Comparison of ENCODE assay signal across 8 cellular contexts in genomic region chr11:7098235-7098832, GRCh38. TPM values are rescaled to one million over a fixed set of nuclear protein-coding genes. Genes with fewer than 3 reads are reported as not detected.
DNase-seq lines count a peak whose midpoint lies in the region; ATAC-seq and TF ChIP-seq lines count a peak whose summit lies in the region.

No MANE protein-coding gene starts in this region.

- no peaks in the 10 kb centered on the region for H3K4me1 Mint-ChIP-seq in activated CD8-positive, alpha-beta T cell treated with anti-CD3 and anti-CD28 coated beads, Interleukin-2, amount 10 ng/mL, durations not matched to agents 7 days and 5 days (ENCODE audit: low read depth)

- H3K9me3 Mint-ChIP-seq in activated CD8-positive, alpha-beta T cell treated with anti-CD3 and anti-CD28 coated beads, Interleukin-2, amount 10 ng/mL, durations not matched to agents 7 days and 5 days (ENCODE audit: insufficient read depth) = no peaks in the 10 kb centered on the region

- no peak overlapping the region for H3K4me3 ChIP-seq in A673 (ENCODE audit: low read depth, low read length, poor library complexity, severe bottlenecking)
- no peak overlapping the region for H3K4me3 ChIP-seq in GM12865 (ENCODE audit: low read depth, low read length)
- no peak overlapping the region for H3K4me3 ChIP-seq in left ventricle myocardium inferior
- no peak overlapping the region for H3K4me3 ChIP-seq in sigmoid colon

- peaks cover 20% of the 10 kb centered on the region for H3K27me3 Mint-ChIP-seq in activated CD8-positive, alpha-beta T cell treated with anti-CD3 and anti-CD28 coated beads, Interleukin-2, amount 10 ng/mL, durations not matched to agents 7 days and 5 days (ENCODE audit: low read depth)

- TF ChIP-seq CTCF in A673 (conservative IDR thresholded peaks at IDR 0.05; ENCODE audit: low read depth, low read length) (peak; percentile 62), GM12865 (IDR thresholded peaks at IDR 0.05; ENCODE audit: insufficient read depth, low read depth, low read length, missing control alignments) (peak; percentile 64), left ventricle myocardium inferior (IDR thresholded peaks at IDR 0.05; ENCODE audit: borderline replicate concordance) (peak; percentile 70), sigmoid colon (IDR thresholded peaks at IDR 0.05) (peak in 3 of 4 experiments; percentile 37 to 61 (median 38))

- BruUV-seq in A673 (replicated peaks; lab: Mats Ljungman, UMichigan) = no TSS peak

- H3K36me3 ChIP-seq in A673 (ENCODE audit: insufficient read depth, low read length, poor library complexity, severe bottlenecking) = no peaks in the 10 kb centered on the region
- H3K36me3 ChIP-seq in left ventricle myocardium inferior = no peaks in the 10 kb centered on the region
- H3K36me3 ChIP-seq in sigmoid colon = no peaks in the 10 kb centered on the region

- TF ChIP-seq EP300 in sigmoid colon (IDR thresholded peaks at IDR 0.05) = no peak

- 7 to 10% methylated on average over 2 of the region's 2 CpGs for WGBS in sigmoid colon, 2 donors

- no peak for TF ChIP-seq POLR2A in sigmoid colon (IDR thresholded peaks at IDR 0.05)

- no peak overlapping the region for H3K27ac Mint-ChIP-seq in activated CD8-positive, alpha-beta T cell treated with anti-CD3 and anti-CD28 coated beads, Interleukin-2, amount 10 ng/mL, durations not matched to agents 7 days and 5 days

- H3K36me3 Mint-ChIP-seq in activated CD8-positive, alpha-beta T cell treated with anti-CD3 and anti-CD28 coated beads, Interleukin-2, amount 10 ng/mL, durations not matched to agents 7 days and 5 days (ENCODE audit: low read depth) = no peaks in the 10 kb centered on the region

- POLR2A ChIA-PET in A673 (lab: Charles Lee; ENCODE audit: low non-redundant PET) = no interaction called here
- POLR2A ChIA-PET in activated CD8-positive, alpha-beta T cell treated with anti-CD3 and anti-CD28 coated beads, Interleukin-2, amount 10 ng/mL, durations not matched to agents 7 days and 5 days (lab: Charles Lee) = no interaction called here

- DNase-seq in A673 (ENCODE audit: low spot score) (peak; percentile 49), GM12865 (ENCODE audit: low read depth) (peak; percentile 68), NCI-H2081 treated with DMSO at 0.1 percent for 48 hours (lab: John Stamatoyannopoulos, UW) (peak; percentile 21), left ventricle myocardium inferior (no peak), sigmoid colon (no peak)
- peak; percentile 24 for DNase-seq in activated CD8-positive, alpha-beta T cell treated with anti-CD3 and anti-CD28 coated beads, Interleukin-2, amount 10 ng/mL, durations not matched to agents 7 days and 5 days
- DNase-seq in activated naive CD4-positive, alpha-beta T cell treated with Interleukin-2 at 50 U/mL for 16 hours = no peak

- H3K9me3 ChIP-seq in A673 (ENCODE audit: low read depth, low read length, poor library complexity, severe bottlenecking) (no peaks in the 10 kb centered on the region), left ventricle myocardium inferior (replicated peaks) (no peaks in the 10 kb centered on the region), sigmoid colon (no peaks in the 10 kb centered on the region)

- ATAC-seq in HG02885 (IDR thresholded peaks at IDR 0.05; ENCODE audit: poor library complexity, unreplicated experiment) = peak; percentile 91
- peak; percentile 64 for ATAC-seq in activated CD8-positive, alpha-beta T cell treated with anti-CD3 and anti-CD28 coated beads, Interleukin-2, amount 10 ng/mL, durations not matched to agents 7 days and 5 days

- no peak overlapping the region for H3K4me3 Mint-ChIP-seq in activated CD8-positive, alpha-beta T cell treated with anti-CD3 and anti-CD28 coated beads, Interleukin-2, amount 10 ng/mL, durations not matched to agents 7 days and 5 days

- CTCF ChIA-PET in A673 (lab: Charles Lee) = interaction anchor here (0.6 to 1.1 kb wide), 5 partner anchors 46 to 593 kb away, joined by 3 to 4 read pairs (median 3); no protein-coding TSS in a partner anchor
- CTCF ChIA-PET in activated CD8-positive, alpha-beta T cell treated with anti-CD3 and anti-CD28 coated beads, Interleukin-2, amount 10 ng/mL, durations not matched to agents 7 days and 5 days (lab: Charles Lee) = interaction anchor here (0.7 to 3.0 kb wide), 14 partner anchors 174 to 795 kb away, joined by 3 to 34 read pairs (median 4); no protein-coding TSS in a partner anchor

- H3K4me1 ChIP-seq in A673 (ENCODE audit: insufficient read depth, low read length, poor library complexity, severe bottlenecking) (no peaks in the 10 kb centered on the region), left ventricle myocardium inferior (no peaks in the 10 kb centered on the region), sigmoid colon (no peaks in the 10 kb centered on the region)

- intact Hi-C loops in A673 (cut with micrococcal nuclease; ENCODE audit: unreplicated experiment) = loop anchor here (1.0 to 10.0 kb wide), 4 partner anchors 179 to 996 kb away; no protein-coding TSS in a partner anchor
- intact Hi-C loops in left ventricle myocardium inferior (cut with micrococcal nuclease) = no loop called here
- intact Hi-C loops in sigmoid colon (cut with DNase I) = loop anchor here (1.0 to 10.0 kb wide), 2 partner anchors 344 to 596 kb away; no protein-coding TSS in a partner anchor

- peaks cover 12% of the 10 kb centered on the region for H3K27me3 ChIP-seq in A673 (replicated peaks; ENCODE audit: insufficient read depth, low read depth, low read length, poor library complexity)
- peaks cover 36% of the 10 kb centered on the region for H3K27me3 ChIP-seq in left ventricle myocardium inferior (ENCODE audit: low read depth)
- no peaks in the 10 kb centered on the region for H3K27me3 ChIP-seq in sigmoid colon

- no peak overlapping the region for H3K27ac ChIP-seq in A673 (ENCODE audit: low read depth, low read length, poor library complexity, severe bottlenecking)
- no peak overlapping the region for H3K27ac ChIP-seq in left ventricle myocardium inferior (replicated peaks)
- no peak overlapping the region for H3K27ac ChIP-seq in sigmoid colon

RNA-seq across cellular contexts. Expression of gene RBMXL2, which starts 9.5 kb away (rescaled TPM):
- not detected in 2 replicates for total RNA-seq in A673 (2021)
- total RNA-seq in activated CD8-positive, alpha-beta T cell treated with anti-CD3 and anti-CD28 coated beads, Interleukin-2, amount 10 ng/mL, durations not matched to agents 7 days and 5 days = not detected
- total RNA-seq in left ventricle myocardium inferior = not detected
- total RNA-seq in sigmoid colon = not detected
- under 1 TPM in 1 of 3 donors, not detected in 2; 0.03 TPM for polyA plus RNA-seq in sigmoid colon

Comparison
In these comparisons a context has a peak if more than half of its experiments do, and no peak if none do; other contexts are left out.
1. DNase-seq: peak in A673 (single experiment), GM12865 (single experiment), NCI-H2081 treated with DMSO at 0.1 percent for 48 hours (single experiment) and activated CD8-positive, alpha-beta T cell treated with anti-CD3 and anti-CD28 coated beads, Interleukin-2, amount 10 ng/mL, durations not matched to agents 7 days and 5 days (single experiment); none in left ventricle myocardium inferior (single experiment), sigmoid colon (single experiment) and activated naive CD4-positive, alpha-beta T cell treated with Interleukin-2 at 50 U/mL for 16 hours (single experiment).
2. Peak in every context shown above with its lines, with median percentiles within 50 percentile points of each other: CTCF ChIP-seq.